ENCODE assay signal across 11 cellular contexts in genomic region chr16:20391045-20391444, GRCh38. TPM values are rescaled to one million over a fixed set of nuclear protein-coding genes. Genes with fewer than 3 reads are reported as not detected.
"Had no signal": no experiment of that assay in that cellular context is flagged by ENCODE, and none has a peak within 500 bp of the region (broad histone marks: within the 10 kb centered on the region; RNA-seq: fewer than 3 reads in every experiment).

No MANE protein-coding gene starts in this region.

- H3K36me3 ChIP-seq: HAP-1 had no signal

- H3K4me2 ChIP-seq: KMS-11 had no signal

- ATAC-seq: HCT116 had no signal

- H3K4me3 ChIP-seq: GM23248, HAP-1 had no signal

- DNase-seq: GM23248, GOT3, H7, IMR-90, Karpas-422, KBM-7 had no signal

- H3K4me1 ChIP-seq: HAP-1 had no signal

- H3K9me3 ChIP-seq: HAP-1 had no signal

- H2AFZ ChIP-seq: GM23248 had no signal

- H3K9ac ChIP-seq: GM23248, KMS-11 had no signal

- H3K27ac ChIP-seq: GM23248, KMS-11 had no signal

RNA-seq across cellular contexts. Expression of gene PDILT, which starts 13.5 kb away (rescaled TPM):
- total RNA-seq: GM23248, H4, H7, HT-29, IMR-90 had no signal
- polyA plus RNA-seq: GM23248, IMR-90 had no signal

RNA-seq across cellular contexts. Expression of gene ACSM5, which starts 18.3 kb away (rescaled TPM):
- total RNA-seq: GM23248, H7, HT-29, IMR-90 had no signal
- polyA plus RNA-seq: GM23248, IMR-90 had no signal

RNA-seq across cellular contexts. Expression of gene UMOD, which starts 38.5 kb away (rescaled TPM):
- total RNA-seq: GM23248, H4, H7, HT-29, IMR-90 had no signal
- polyA plus RNA-seq: GM23248, IMR-90 had no signal
